In the genomic region with DNA sequence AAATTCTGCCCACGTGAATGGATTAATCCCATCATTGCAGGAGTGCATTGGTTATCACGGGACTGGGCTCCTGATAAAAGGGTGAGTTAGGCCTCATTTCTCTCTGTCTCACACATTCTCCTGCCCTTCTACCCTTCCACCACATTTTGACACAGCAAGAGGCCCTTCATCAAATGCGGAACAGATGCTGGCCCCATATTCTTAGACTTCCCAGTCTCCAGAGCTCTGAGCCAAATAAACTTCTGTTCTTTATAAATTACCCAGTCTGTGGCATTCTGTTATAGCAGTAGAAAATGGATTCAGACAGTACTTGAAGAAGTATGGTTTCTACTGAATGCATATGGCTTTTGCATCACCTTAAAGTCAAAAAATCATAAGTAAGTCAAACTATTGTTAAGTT, we compare ENCODE assay signal across 26 cellular contexts.
"Had no signal": no experiment of that assay in that cellular context is flagged by ENCODE, and none has a peak within 500 bp of the region (broad histone marks: within the 10 kb centered on the region; RNA-seq: fewer than 3 reads in every experiment).

No MANE protein-coding gene starts in this region.

- H3K27ac ChIP-seq: hepatocyte, left ventricle myocardium inferior, parathyroid adenoma, right atrium auricular region, right lobe of liver, suprapubic skin, thoracic aorta, tibial artery, upper lobe of right lung had no signal

- H3K9me3 Mint-ChIP-seq: neural crest cell; stimulated activated naive CD8-positive, alpha-beta T cell treated with anti-CD3 and anti-CD28 coated beads, Interleukin-15, Interleukin-2, amounts not matched to agents 100 ng/mL and 50 ng/mL, for 24 hours had no signal

- ATAC-seq: mucosa of descending colon; naive thymus-derived CD8-positive, alpha-beta T cell; right lobe of liver; upper lobe of right lung had no signal

- H2AFZ ChIP-seq: hepatocyte, parathyroid adenoma had no signal

- H3K4me3 ChIP-seq: hepatocyte, left ventricle myocardium inferior, lung, mucosa of descending colon, right atrium auricular region, right lobe of liver, smooth muscle cell, suprapubic skin, thoracic aorta, tibial artery, upper lobe of right lung had no signal

- H3K79me2 ChIP-seq: hepatocyte, parathyroid adenoma had no signal

- H3K27ac Mint-ChIP-seq: naive thymus-derived CD8-positive, alpha-beta T cell; progenitor cell of endocrine pancreas; stimulated activated naive CD8-positive, alpha-beta T cell treated with anti-CD3 and anti-CD28 coated beads, Interleukin-15, Interleukin-2, amounts not matched to agents 100 ng/mL and 50 ng/mL, for 24 hours had no signal

- H3K36me3 Mint-ChIP-seq: naive thymus-derived CD8-positive, alpha-beta T cell had no signal

- H3K4me1 Mint-ChIP-seq: naive thymus-derived CD8-positive, alpha-beta T cell; neural crest cell had no signal

- H3K4me1 ChIP-seq: left ventricle myocardium inferior, parathyroid adenoma, right atrium auricular region, right lobe of liver, suprapubic skin, tibial artery, upper lobe of right lung had no signal

- H3K27me3 Mint-ChIP-seq: progenitor cell of endocrine pancreas; stimulated activated naive CD8-positive, alpha-beta T cell treated with anti-CD3 and anti-CD28 coated beads, Interleukin-15, Interleukin-2, amounts not matched to agents 100 ng/mL and 50 ng/mL, for 24 hours had no signal

- H3K27me3 ChIP-seq: hepatocyte, right atrium auricular region, right lobe of liver, suprapubic skin, tibial artery, upper lobe of right lung had no signal

- H3K36me3 ChIP-seq: left ventricle myocardium inferior, right atrium auricular region, right lobe of liver, suprapubic skin, thoracic aorta, tibial artery, upper lobe of right lung had no signal

- H3K4me2 ChIP-seq: hepatocyte, smooth muscle cell had no signal

- DNase-seq: islet precursor cell; left ventricle myocardium inferior; midbrain; mucosa of descending colon; naive thymus-derived CD8-positive, alpha-beta T cell; nucleus accumbens; right lobe of liver; stimulated activated CD4-positive, alpha-beta T cell treated with anti-CD3 and anti-CD28 coated beads, Interleukin-1b, Interleukin-23, amount 100 ng/mL, for 48 hours; stimulated activated CD4-positive, alpha-beta T cell treated with anti-CD3 and anti-CD28 coated beads, Interleukin-2, amount 100 ng/mL, for 48 hours; stimulated activated CD4-positive, alpha-beta T cell treated with anti-CD3 and anti-CD28 coated beads, Interleukin-4, amount 100 ng/mL, for 4 hours; stimulated activated CD8-positive, alpha-beta memory T cell treated with anti-CD3 and anti-CD28 coated beads, Interleukin-4, amount 100 ng/mL, for 48 hours; stimulated activated naive CD4-positive, alpha-beta T cell; tibial artery; trophoblast cell; upper lobe of right lung had no signal

- H3K9me3 ChIP-seq: left ventricle myocardium inferior, mucosa of descending colon, right atrium auricular region, right lobe of liver, suprapubic skin, thoracic aorta, tibial artery, upper lobe of right lung had no signal

- H3K4me3 Mint-ChIP-seq: naive thymus-derived CD8-positive, alpha-beta T cell; nephron; neural crest cell; stimulated activated naive CD8-positive, alpha-beta T cell treated with anti-CD3 and anti-CD28 coated beads, Interleukin-15, Interleukin-2, amounts not matched to agents 100 ng/mL and 50 ng/mL, for 24 hours had no signal

- H3K9ac ChIP-seq: parathyroid adenoma had no signal
